ENCODE assay signal across 22 cellular contexts in genomic region chr6:12071064-12071615, GRCh38. TPM values are rescaled to one million over a fixed set of nuclear protein-coding genes. Genes with fewer than 3 reads are reported as not detected.
DNase-seq lines count a peak whose midpoint lies in the region; ATAC-seq, FAIRE-seq and TF ChIP-seq lines count a peak whose summit lies in the region.
"Had no signal": no experiment of that assay in that cellular context is flagged by ENCODE, and none has a peak within 500 bp of the region (broad histone marks: within the 10 kb centered on the region; RNA-seq: fewer than 3 reads in every experiment).

No MANE protein-coding gene starts in this region.

- CTCF ChIA-PET in CD4-positive, alpha-beta memory T cell (lab: Charles Lee; ENCODE audit: partially characterized antibody), result no interaction called here

- POLR2A ChIA-PET in CD4-positive, alpha-beta memory T cell (lab: Charles Lee; ENCODE audit: partially characterized antibody), result no interaction called here

- peak overlapping the region in 2 of 8 donors; percentile 7 to 39 for H3K4me3 Mint-ChIP-seq in CD4-positive, alpha-beta memory T cell
- no peak overlapping the region for H3K4me3 Mint-ChIP-seq in naive B cell
- H3K4me3 Mint-ChIP-seq: activated CD4-positive, alpha-beta memory T cell treated with anti-CD3 and anti-CD28 coated beads for 36 hours; activated naive CD4-positive, alpha-beta T cell treated with anti-CD3 and anti-CD28 coated beads for 36 hours had no signal

- peaks cover 0 to 4% of the 10 kb centered on the region in 2 donors for H3K36me3 Mint-ChIP-seq in CD4-positive, alpha-beta memory T cell
- H3K36me3 Mint-ChIP-seq in naive B cell, result peaks cover 0 to 7% of the 10 kb centered on the region in 2 donors

- 71% methylated on average over 2 of the region's 2 CpGs for WGBS in right cardiac atrium

- H3K4me1 Mint-ChIP-seq in CD4-positive, alpha-beta memory T cell, result peaks cover 21 to 38% (median 23%) of the 10 kb centered on the region in 4 donors
- peaks cover 26 to 40% (median 26%) of the 10 kb centered on the region in 3 donors for H3K4me1 Mint-ChIP-seq in naive B cell

- no peaks in the 10 kb centered on the region for H3K27me3 ChIP-seq in CD4-positive, alpha-beta memory T cell (ENCODE audit: insufficient read depth, low read length)
- H3K27me3 ChIP-seq in bronchial epithelial cell (ENCODE audit: control insufficient read depth, insufficient read depth, low read length) (no peaks in the 10 kb centered on the region), right cardiac atrium (ENCODE audit: control insufficient read depth, insufficient read depth) (no peaks in the 10 kb centered on the region)

- H3K27ac Mint-ChIP-seq in CD4-positive, alpha-beta memory T cell, result peak overlapping the region in 4 of 7 donors; percentile 9 to 48 (median 38)
- H3K27ac Mint-ChIP-seq in naive B cell, result peak overlapping the region in 4 of 6 donors; percentile 21 to 78 (median 55)
- H3K27ac Mint-ChIP-seq: activated CD4-positive, alpha-beta memory T cell treated with anti-CD3 and anti-CD28 coated beads for 36 hours; activated naive CD4-positive, alpha-beta T cell treated with anti-CD3 and anti-CD28 coated beads for 36 hours had no signal

- ATAC-seq in naive B cell (ENCODE audit: low read depth in 2 of 2) (no peak), right cardiac atrium (no peak), HG03139 (IDR thresholded peaks at IDR 0.05; ENCODE audit: unreplicated experiment) (no peak), GM18511 (IDR thresholded peaks at IDR 0.05; ENCODE audit: unreplicated experiment) (no peak), HG03135 (IDR thresholded peaks at IDR 0.05; ENCODE audit: unreplicated experiment) (no peak)

- no peak for TF ChIP-seq CTCF in bronchial epithelial cell (IDR thresholded peaks at IDR 0.05; ENCODE audit: insufficient read depth, low read length, severe bottlenecking)

- no peaks in the 10 kb centered on the region for H3K9me3 ChIP-seq in CD4-positive, alpha-beta memory T cell (ENCODE audit: control insufficient read depth in 1 of 2, low read length in 2 of 2)
- no peaks in the 10 kb centered on the region for H3K9me3 ChIP-seq in right cardiac atrium (ENCODE audit: control insufficient read depth, low read length)

- peaks cover 15% of the 10 kb centered on the region for H3K4me1 ChIP-seq in CD4-positive, alpha-beta memory T cell (ENCODE audit: insufficient read depth, low read length)
- no peaks in the 10 kb centered on the region for H3K4me1 ChIP-seq in right cardiac atrium (ENCODE audit: control insufficient read depth, insufficient read depth, low read length)

- H3K9me3 Mint-ChIP-seq in CD4-positive, alpha-beta memory T cell, result no peaks in the 10 kb centered on the region
- H3K9me3 Mint-ChIP-seq in naive B cell, result no peaks in the 10 kb centered on the region
- H3K9me3 Mint-ChIP-seq: activated CD4-positive, alpha-beta memory T cell treated with anti-CD3 and anti-CD28 coated beads for 36 hours; activated naive CD4-positive, alpha-beta T cell treated with anti-CD3 and anti-CD28 coated beads for 36 hours had no signal

- intact Hi-C loops in CD4-positive, alpha-beta memory T cell (cut with micrococcal nuclease), result no loop called here
- intact Hi-C loops in right cardiac atrium (cut with DNase I), result no loop called here

- no peak overlapping the region for H3K4me3 ChIP-seq in CD4-positive, alpha-beta memory T cell (ENCODE audit: low read length in 2 of 2)
- H3K4me3 ChIP-seq in bronchial epithelial cell (ENCODE audit: low read depth, low read length), result no peak overlapping the region
- H3K4me3 ChIP-seq in right cardiac atrium (ENCODE audit: low read length), result no peak overlapping the region
- H3K4me3 ChIP-seq: GM23248 had no signal

- no peaks in the 10 kb centered on the region for H3K27me3 Mint-ChIP-seq in CD4-positive, alpha-beta memory T cell
- H3K27me3 Mint-ChIP-seq in naive B cell, result no peaks in the 10 kb centered on the region
- H3K27me3 Mint-ChIP-seq: activated CD4-positive, alpha-beta memory T cell treated with anti-CD3 and anti-CD28 coated beads for 36 hours had no signal

- no peaks in the 10 kb centered on the region for H3K36me3 ChIP-seq in CD4-positive, alpha-beta memory T cell (ENCODE audit: insufficient read depth, low read length)
- no peaks in the 10 kb centered on the region for H3K36me3 ChIP-seq in bronchial epithelial cell (ENCODE audit: control insufficient read depth, insufficient read depth, low read length)

- DNase-seq in CD4-positive, alpha-beta memory T cell, result no peak
- DNase-seq in HT1080 (ENCODE audit: low read depth) (peak; percentile 23), bronchial epithelial cell (ENCODE audit: low read depth) (peak; percentile 52), naive B cell (no peak), right cardiac atrium (no peak)
- DNase-seq: activated CD4-positive, alpha-beta memory T cell treated with anti-CD3 and anti-CD28 coated beads for 36 hours; activated CD4-positive, CD25-positive, alpha-beta regulatory T cell; activated naive CD4-positive, alpha-beta T cell treated with anti-CD3 and anti-CD28 coated beads for 36 hours; central memory CD4-positive, alpha-beta T cell; effector CD8-positive, alpha-beta T cell; GM23248; Karpas-422; NCI-H1092; NCI-H2081 treated with DMSO at 0.1 percent for 48 hours; NCI-H510A treated with DMSO at 0.1 percent for 48 hours; stimulated activated CD8-positive, alpha-beta memory T cell treated with anti-CD3 and anti-CD28 coated beads, Interleukin-4, amount 100 ng/mL, for 48 hours; T-helper 9 cell had no signal

- FAIRE-seq in bronchial epithelial cell (lab: Jason Lieb, UNC), result no peak

- H3K27ac ChIP-seq in CD4-positive, alpha-beta memory T cell (ENCODE audit: low read depth, low read length), result no peak overlapping the region
- no peak overlapping the region for H3K27ac ChIP-seq in right cardiac atrium (ENCODE audit: low read length)
- H3K27ac ChIP-seq: C4-2B, GM23248, RWPE1 had no signal

RNA-seq across cellular contexts. Expression of gene HIVEP1, which starts 59.0 kb away (rescaled TPM):
- 10 to 100 TPM; 16.6 to 17.6 TPM for total RNA-seq in CD4-positive, alpha-beta memory T cell
- 1 to 10 TPM in 1 of 2 donors, under 1 TPM in 1; 0.47 to 7.2 TPM for polyA plus RNA-seq in CD4-positive, alpha-beta memory T cell
- total RNA-seq in HT1080 (2014; rRNA removed; shearing (Covaris generic)), result 7.5 and 8.3 TPM in 2 replicates
- polyA plus RNA-seq in HT1080 (2015; cell fraction: cytosol; rRNA removed), result 8.3 and 8.7 TPM in 2 replicates
- polyA plus RNA-seq in HT1080 (2015; cell fraction: nucleus; rRNA removed), result 13.1 and 14.5 TPM in 2 replicates
- total RNA-seq in bronchial epithelial cell, result 6.8 and 12.3 TPM in 2 replicates
- polyA plus RNA-seq in naive B cell (ENCODE audit: low read depth in 6 of 6), result 10 to 100 TPM in 1 of 6 donors, 1 to 10 TPM in 4, not detected in 1; 8.2 to 10.2 (median 8.7) TPM
- 10 to 100 TPM; 12.4 to 16.9 (median 15.4) TPM for total RNA-seq in right cardiac atrium
- 5.1 TPM for polyA plus RNA-seq in right cardiac atrium

Comparison
In these comparisons a context has a peak if more than half of its experiments do, and no peak if none do; other contexts are left out.
1. DNase-seq: peak in HT1080 (single experiment) and bronchial epithelial cell (single experiment); none in CD4-positive, alpha-beta memory T cell (0 of 5), naive B cell (single experiment) and right cardiac atrium (0 of 3).